ENCODE assay signal across 9 cellular contexts in genomic region chr10:70106958-70107791, GRCh38. TPM values are rescaled to one million over a fixed set of nuclear protein-coding genes. Genes with fewer than 3 reads are reported as not detected.
DNase-seq lines count a peak whose midpoint lies in the region; ATAC-seq and TF ChIP-seq lines count a peak whose summit lies in the region.
"Had no signal": no experiment of that assay in that cellular context is flagged by ENCODE, and none has a peak within 500 bp of the region (broad histone marks: within the 10 kb centered on the region; RNA-seq: fewer than 3 reads in every experiment).

No MANE protein-coding gene starts in this region.

- no peaks in the 10 kb centered on the region for H4K20me1 ChIP-seq in neural cell (ENCODE audit: insufficient read depth)

- H3K9ac ChIP-seq in neural cell (ENCODE audit: low read length), result no peak overlapping the region

- no peak overlapping the region for H3K4me2 ChIP-seq in neural cell (ENCODE audit: low read length)

- no peak overlapping the region for H3K4me3 Mint-ChIP-seq in activated T-helper 17 cell treated with anti-CD3 and anti-CD28 coated beads, Interleukin-2, amount 50 U/mL, for 72 hours
- H3K4me3 Mint-ChIP-seq: T-helper 1 cell treated with Interleukin-12 subunit alpha and Interleukin-12 subunit beta and Interleukin-4 antibody, amounts not matched to agents 30 μg/mL and 1 μg/mL, for 36 hours had no signal

- H3K27me3 Mint-ChIP-seq in activated T-helper 17 cell treated with anti-CD3 and anti-CD28 coated beads, Interleukin-2, amount 50 U/mL, for 72 hours, result no peaks in the 10 kb centered on the region

- no peaks in the 10 kb centered on the region for H3K27me3 ChIP-seq in neural cell (ENCODE audit: insufficient read depth, low read depth, low read length)

- peaks cover 38% of the 10 kb centered on the region for H3K36me3 Mint-ChIP-seq in activated T-helper 17 cell treated with anti-CD3 and anti-CD28 coated beads, Interleukin-2, amount 50 U/mL, for 72 hours (ENCODE audit: low read depth)

- peak overlapping the region; percentile 59 for H3K27ac Mint-ChIP-seq in activated T-helper 17 cell treated with anti-CD3 and anti-CD28 coated beads, Interleukin-2, amount 50 U/mL, for 72 hours
- H3K27ac Mint-ChIP-seq: T-helper 1 cell treated with Interleukin-12 subunit alpha and Interleukin-12 subunit beta and Interleukin-4 antibody, amounts not matched to agents 30 μg/mL and 1 μg/mL, for 36 hours had no signal

- H3K79me2 ChIP-seq in neural cell (replicated peaks; ENCODE audit: insufficient read depth, low read length), result no peaks in the 10 kb centered on the region

- H3K4me1 Mint-ChIP-seq in activated T-helper 17 cell treated with anti-CD3 and anti-CD28 coated beads, Interleukin-2, amount 50 U/mL, for 72 hours, result no peaks in the 10 kb centered on the region

- ATAC-seq in HG02642 (IDR thresholded peaks at IDR 0.05; ENCODE audit: poor library complexity, unreplicated experiment) (peak; percentile 75), mucosa of descending colon (no peak), HG03196 (IDR thresholded peaks at IDR 0.05; ENCODE audit: unreplicated experiment) (no peak)
- peak; percentile 42 for ATAC-seq in activated T-helper 17 cell treated with anti-CD3 and anti-CD28 coated beads, Interleukin-2, amount 50 U/mL, for 72 hours (replicated peaks)

- TF ChIP-seq RAD21 in neural cell (conservative IDR thresholded peaks at IDR 0.05), result no peak

- H3K9me3 ChIP-seq in neural cell (ENCODE audit: low read length) (no peaks in the 10 kb centered on the region), mucosa of descending colon (no peaks in the 10 kb centered on the region)

- no peaks in the 10 kb centered on the region for H3K9me3 Mint-ChIP-seq in activated T-helper 17 cell treated with anti-CD3 and anti-CD28 coated beads, Interleukin-2, amount 50 U/mL, for 72 hours
- H3K9me3 Mint-ChIP-seq: T-helper 1 cell treated with Interleukin-12 subunit alpha and Interleukin-12 subunit beta and Interleukin-4 antibody, amounts not matched to agents 30 μg/mL and 1 μg/mL, for 36 hours had no signal

- H3K4me1 ChIP-seq in mucosa of descending colon (ENCODE audit: low read depth), result no peaks in the 10 kb centered on the region

- no peak for DNase-seq in mucosa of descending colon
- DNase-seq in Ammon's horn (ENCODE audit: low spot score), result no peak
- no peak for DNase-seq in C1 segment of cervical spinal cord (lab: John Stamatoyannopoulos, UW)

- no peak overlapping the region for H2AFZ ChIP-seq in neural cell (ENCODE audit: low read depth, low read length)

- TF ChIP-seq CTCF in GM12872 (IDR thresholded peaks at IDR 0.05; ENCODE audit: insufficient read depth, low read depth, low read length) (peak; percentile 71), neural cell (IDR thresholded peaks at IDR 0.05; ENCODE audit: poor library complexity, severe bottlenecking) (peak; percentile 54), mucosa of descending colon (IDR thresholded peaks at IDR 0.05) (no peak)

- H3K4me3 ChIP-seq in neural cell (ENCODE audit: low read length) (no peak overlapping the region), mucosa of descending colon (no peak overlapping the region)

- no peaks in the 10 kb centered on the region for H3K9me2 ChIP-seq in neural cell (ENCODE audit: insufficient read depth, low read length)

- H3K27ac ChIP-seq in neural cell (ENCODE audit: low read length), result no peak overlapping the region

- no peak for TF ChIP-seq EP300 in neural cell (conservative IDR thresholded peaks at IDR 0.05; ENCODE audit: poor library complexity, severe bottlenecking)

- intact Hi-C loops in mucosa of descending colon (cut with DNase I, micrococcal nuclease), result no loop called here

- no peaks in the 10 kb centered on the region for H3F3A ChIP-seq in neural cell (ENCODE audit: insufficient read depth, low read length, poor library complexity, severe bottlenecking)

- H3K36me3 ChIP-seq in neural cell (ENCODE audit: insufficient read depth, low read length), result no peaks in the 10 kb centered on the region
- no peaks in the 10 kb centered on the region for H3K36me3 ChIP-seq in mucosa of descending colon (ENCODE audit: low read depth)

TF ChIP-seq in neural cell, 6 proteins besides CTCF, POLR2A, EP300 and RAD21:
- TF ChIP-seq POLR2AphosphoS5 (IDR thresholded peaks at IDR 0.05), result no peak
- no peak for TF ChIP-seq EZH2 (IDR thresholded peaks at IDR 0.05; ENCODE audit: borderline replicate concordance, insufficient read depth, low read length, poor library complexity, severe bottlenecking)

RNA-seq across cellular contexts. Expression of gene AIFM2, which starts 25.4 kb away (rescaled TPM):
- total RNA-seq in activated T-helper 17 cell treated with anti-CD3 and anti-CD28 coated beads, Interleukin-2, amount 50 U/mL, for 72 hours, result 10 to 100 TPM; 11.3 to 14.3 TPM
- 0.42 and 0.78 TPM in 2 replicates for polyA plus RNA-seq in neural cell
- 0.58 and 0.73 TPM in 2 replicates for polyA minus RNA-seq in neural cell
- total RNA-seq in mucosa of descending colon, result 10 to 100 TPM; 21.0 to 23.0 (median 22.7) TPM

RNA-seq across cellular contexts. Expression of gene TYSND1, which starts 39.3 kb away (rescaled TPM):
- total RNA-seq in activated T-helper 17 cell treated with anti-CD3 and anti-CD28 coated beads, Interleukin-2, amount 50 U/mL, for 72 hours, result 10 to 100 TPM in 1 of 2 donors, 1 to 10 TPM in 1; 9.6 to 16.4 TPM
- 10.3 and 14.1 TPM in 2 replicates for polyA plus RNA-seq in neural cell
- polyA minus RNA-seq in neural cell, result 9.4 and 14.9 TPM in 2 replicates
- total RNA-seq in mucosa of descending colon, result 10 to 100 TPM; 15.3 to 19.7 (median 15.8) TPM

RNA-seq across cellular contexts. Expression of gene MACROH2A2, which starts 54.5 kb away (rescaled TPM):
- total RNA-seq in activated T-helper 17 cell treated with anti-CD3 and anti-CD28 coated beads, Interleukin-2, amount 50 U/mL, for 72 hours, result 1 to 10 TPM; 2.4 to 2.5 TPM
- 173 and 177 TPM in 2 replicates for polyA plus RNA-seq in neural cell
- 153 and 155 TPM in 2 replicates for polyA minus RNA-seq in neural cell
- 10 to 100 TPM in 1 of 3 donors, 1 to 10 TPM in 2; 7.3 to 13.6 (median 8.7) TPM for total RNA-seq in mucosa of descending colon

Comparison
In these comparisons a context has a peak if more than half of its experiments do, and no peak if none do; other contexts are left out.
1. ATAC-seq: peak in HG02642 (single experiment) and activated T-helper 17 cell treated with anti-CD3 and anti-CD28 coated beads, Interleukin-2, amount 50 U/mL, for 72 hours (single experiment); none in mucosa of descending colon (single experiment) and HG03196 (single experiment).